In genomic region chr11:2891291-2891690, GRCh38 we compare ENCODE assay signal across 8 cellular contexts. TPM values are rescaled to one million over a fixed set of nuclear protein-coding genes. Genes with fewer than 3 reads are reported as not detected.
A peak's percentile ranks its signal among the peaks of the same experiment; 100 is the strongest.
DNase-seq lines count a peak whose midpoint lies in the region; ATAC-seq, FAIRE-seq and TF ChIP-seq lines count a peak whose summit lies in the region.

No MANE protein-coding gene starts in this region.

- H3K4me1 ChIP-seq in H1 (replicated peaks in 1 of 4; ENCODE audit: control insufficient read depth in 3 of 4, insufficient read depth in 4 of 4, low read length in 3 of 4) (peaks cover 0 to 29% (median 22%) of the 10 kb centered on the region in 4 experiments; a peak in 6 of 7 replicates), spleen (peaks cover 13 to 58% (median 41%) of the 10 kb centered on the region in 6 donors)

- no peak overlapping the region for H4K8ac ChIP-seq in H1 (ENCODE audit: extremely low read depth, insufficient read depth, low read length)

- H3K27ac Mint-ChIP-seq in activated CD4-positive, alpha-beta T cell treated with anti-CD3 and anti-CD28 coated beads for 36 hours, result no peak overlapping the region

- no peak overlapping the region for H2AK5ac ChIP-seq in H1 (ENCODE audit: low read depth, low read length)

- no peak overlapping the region for H3K9ac ChIP-seq in H1 (replicated peaks in 1 of 4; ENCODE audit: extremely low read depth in 1 of 4, low read depth in 3 of 4, low read length in 3 of 4)

- no peak overlapping the region for H2AFZ ChIP-seq in H1 (ENCODE audit: low read length)

- no peak overlapping the region; a peak in 1 of 4 replicates for H3K4me2 ChIP-seq in H1 (ENCODE audit: insufficient read depth in 1 of 2, low read depth in 2 of 2, low read length in 2 of 2)

- H3K36me3 Mint-ChIP-seq in activated CD4-positive, alpha-beta T cell treated with anti-CD3 and anti-CD28 coated beads for 36 hours (ENCODE audit: low read depth), result no peaks in the 10 kb centered on the region

- TF ChIP-seq POLR2A in H1 (IDR thresholded peaks at IDR 0.05; ENCODE audit: control extremely low read depth in 1 of 2, low read depth in 2 of 2, low read length in 2 of 2) (no peak), spleen (IDR thresholded peaks at IDR 0.05) (no peak)

- TF ChIP-seq EP300 in H1 (IDR thresholded peaks at IDR 0.05; ENCODE audit: borderline replicate concordance in 1 of 2, low read depth in 2 of 2, low read length in 2 of 2), result no peak

- no peak for ATAC-seq in activated CD4-positive, alpha-beta T cell treated with anti-CD3 and anti-CD28 coated beads for 36 hours

- in situ Hi-C loops in GM13976 (cut with MboI; ENCODE audit: low sequenced_read_pairs, unreplicated experiment) (loop anchor here (10.0 kb wide), 1 partner anchor 356 kb away; no protein-coding TSS in a partner anchor), brain microvascular endothelial cell (cut with HindIII; ENCODE audit: low pct_ligation_motif_present, low sequenced_read_pairs) (no loop called here)

- no peak overlapping the region for H4K5ac ChIP-seq in H1 (ENCODE audit: insufficient read length, low read depth, low read length)

- FAIRE-seq in H1 (lab: Jason Lieb, UNC), result no peak

- peak overlapping the region; percentile 92; the same call in 1 of the 2 replicates for H2BK15ac ChIP-seq in H1 (ENCODE audit: low read length)

- no peak overlapping the region for H3K4me3 ChIP-seq in H1 (ENCODE audit: extremely low read depth in 1 of 4, insufficient read depth in 2 of 4, low read depth in 3 of 4, low read length in 4 of 4)
- no peak overlapping the region for H3K4me3 ChIP-seq in spleen
- H3K4me3 ChIP-seq in brain microvascular endothelial cell (ENCODE audit: low read depth, low read length), result no peak overlapping the region

- peak overlapping the region; percentile 80; the same call in 1 of the 2 replicates for H2BK20ac ChIP-seq in H1 (ENCODE audit: low read length)

- no peaks in the 10 kb centered on the region for H3K9me3 Mint-ChIP-seq in activated CD4-positive, alpha-beta T cell treated with anti-CD3 and anti-CD28 coated beads for 36 hours (ENCODE audit: low read depth)

- H3K23me2 ChIP-seq in H1 (ENCODE audit: low read depth, low read length), result peaks cover 6% of the 10 kb centered on the region

- H3K27me3 ChIP-seq in H1 (replicated peaks in 1 of 4; ENCODE audit: control insufficient read depth in 3 of 4, extremely low read depth in 1 of 4, insufficient read depth in 3 of 4, low read length in 3 of 4) (peaks cover 0 to 35% (median 17%) of the 10 kb centered on the region in 4 experiments; a peak in 6 of 7 replicates), spleen (replicated peaks in 1 of 7) (peaks cover 0 to 5% (median 0%) of the 10 kb centered on the region in 7 donors), brain microvascular endothelial cell (replicated peaks) (no peaks in the 10 kb centered on the region)

- H2BK120ac ChIP-seq in H1 (replicated peaks; ENCODE audit: low read depth, low read length), result no peak overlapping the region

- H4K91ac ChIP-seq in H1 (replicated peaks; ENCODE audit: insufficient read length, low read length), result no peak overlapping the region

- TF ChIP-seq CTCF in H1 (IDR thresholded peaks at IDR 0.05; ENCODE audit: control extremely low read depth in 1 of 3, insufficient read depth in 1 of 3, low read depth in 1 of 3, low read length in 3 of 3) (peak in 2 of 3 experiments; percentile 40 to 51; a peak in 2 of 4 replicates), spleen (IDR thresholded peaks at IDR 0.05 in 8 of 11, conservative IDR thresholded peaks at IDR 0.05 in 3 of 11) (no peak), GM13976 (IDR thresholded peaks at IDR 0.05; ENCODE audit: borderline replicate concordance, control extremely low read depth, extremely low read depth, insufficient read depth, missing control alignments) (no peak), brain microvascular endothelial cell (IDR thresholded peaks at IDR 0.05; ENCODE audit: low read depth, low read length, missing control alignments) (no peak)

- no peaks in the 10 kb centered on the region for H3K79me2 ChIP-seq in H1 (ENCODE audit: control insufficient read depth in 1 of 2, insufficient read depth in 2 of 2, low read length in 2 of 2)

- peak overlapping the region; percentile 75 for H3K4me3 Mint-ChIP-seq in activated CD4-positive, alpha-beta T cell treated with anti-CD3 and anti-CD28 coated beads for 36 hours

- intact Hi-C loops in activated CD4-positive, alpha-beta T cell treated with anti-CD3 and anti-CD28 coated beads for 36 hours (cut with DNase I, micrococcal nuclease), result loop anchor here in 1 of 2 experiments (5.0 kb wide), 1 partner anchor 41 kb away; no protein-coding TSS in a partner anchor
- intact Hi-C loops in spleen (cut with DNase I; ENCODE audit: low total_unique reads), result loop anchor here (2.0 kb wide), 1 partner anchor 462 kb away; no protein-coding TSS in a partner anchor

- POLR2A ChIA-PET in activated CD4-positive, alpha-beta T cell treated with anti-CD3 and anti-CD28 coated beads for 36 hours (lab: Charles Lee), result no interaction called here
- POLR2A ChIA-PET in H1 (lab: Charles Lee; ENCODE audit: partially characterized antibody), result interaction anchor here (0.9 to 4.4 kb wide), 5 partner anchors 19 to 360 kb away, joined by 3 to 17 read pairs (median 4); partner anchors contain the start of gene PHLDA2

- H3K27ac ChIP-seq in H1 (ENCODE audit: low read depth, low read length), result no peak overlapping the region
- peak overlapping the region in 5 of 8 donors; percentile 67 to 89 (median 81) for H3K27ac ChIP-seq in spleen
- no peak overlapping the region for H3K27ac ChIP-seq in brain microvascular endothelial cell

- peak overlapping the region; percentile 87 for H3K18ac ChIP-seq in H1 (ENCODE audit: extremely low read depth, low read length)

- H2BK5ac ChIP-seq in H1 (ENCODE audit: low read depth, low read length), result peak overlapping the region; percentile 96; the same call in 1 of the 2 replicates

- no peak overlapping the region for H3K23ac ChIP-seq in H1 (ENCODE audit: insufficient read length)

- no peak overlapping the region for H3K56ac ChIP-seq in H1 (replicated peaks; ENCODE audit: insufficient read length, low read depth, low read length)

- H3K4me1 Mint-ChIP-seq in activated CD4-positive, alpha-beta T cell treated with anti-CD3 and anti-CD28 coated beads for 36 hours, result peaks cover 20% of the 10 kb centered on the region

- no peaks in the 10 kb centered on the region for H3K27me3 Mint-ChIP-seq in activated CD4-positive, alpha-beta T cell treated with anti-CD3 and anti-CD28 coated beads for 36 hours

- CTCF ChIA-PET in activated CD4-positive, alpha-beta T cell treated with anti-CD3 and anti-CD28 coated beads for 36 hours (lab: Charles Lee), result interaction anchor here (0.6 to 10.2 kb wide), 6 partner anchors 11 to 1298 kb away, joined by 3 to 255 read pairs (median 7); a partner anchor contains a TSS
- CTCF ChIA-PET in H1 (lab: Charles Lee; ENCODE audit: partially characterized antibody), result interaction anchor here (0.7 to 13.5 kb wide), 54 partner anchors 8 to 472 kb away, joined by 3 to 521 read pairs (median 4); partner anchors contain the start of gene PHLDA2

- no peak overlapping the region for H3K4ac ChIP-seq in H1 (replicated peaks; ENCODE audit: insufficient read length, low read depth, low read length)

- no peaks in the 10 kb centered on the region for H4K20me1 ChIP-seq in H1 (replicated peaks in 1 of 2; ENCODE audit: control insufficient read depth in 1 of 2, insufficient read depth in 2 of 2, low read length in 2 of 2)

- no peaks in the 10 kb centered on the region for H3K79me1 ChIP-seq in H1 (ENCODE audit: low read depth, low read length)

- peak in 1 of 2 experiments; percentile 24; a peak in 2 of 4 replicates for TF ChIP-seq RAD21 in H1 (IDR thresholded peaks at IDR 0.05 in 1 of 2, conservative IDR thresholded peaks at IDR 0.05 in 1 of 2; ENCODE audit: low read depth in 2 of 2, low read length in 2 of 2)

- H3K36me3 ChIP-seq in H1 (ENCODE audit: control insufficient read depth in 2 of 4, insufficient read depth in 4 of 4, low read length in 3 of 4) (no peaks in the 10 kb centered on the region), spleen (no peaks in the 10 kb centered on the region), brain microvascular endothelial cell (replicated peaks) (no peaks in the 10 kb centered on the region)

- peaks cover 0 to 4% of the 10 kb centered on the region in 2 experiments; a peak in 1 of 4 replicates for H3K9me3 ChIP-seq in H1 (ENCODE audit: insufficient read depth in 2 of 2, low read depth in 1 of 2, low read length in 1 of 2)
- no peaks in the 10 kb centered on the region for H3K9me3 ChIP-seq in spleen

- DNase-seq in activated CD4-positive, alpha-beta T cell treated with anti-CD3 and anti-CD28 coated beads for 36 hours, result no peak
- no peak for DNase-seq in activated CD4-positive, alpha-beta T cell treated with anti-CD3 and anti-CD28 coated beads, Interleukin-2, amount 50 U/mL, for 1 hour
- DNase-seq in NCI-H69 (lab: John Stamatoyannopoulos, UW), result peak; percentile 40
- DNase-seq in H1 (ENCODE audit: low read depth in 1 of 2, low spot score in 2 of 2), result peak in 1 of 2 experiments; percentile 69
- no peak for DNase-seq in spleen
- no peak for DNase-seq in GM13976 (ENCODE audit: low spot score)
- DNase-seq in NCI-H1105 (lab: John Stamatoyannopoulos, UW), result no peak
- DNase-seq in brain microvascular endothelial cell, result no peak

- H2BK12ac ChIP-seq in H1 (ENCODE audit: low read depth, low read length), result peak overlapping the region; percentile 92; the same call in 1 of the 2 replicates

- no peak overlapping the region for H3K14ac ChIP-seq in H1 (ENCODE audit: insufficient read length)

- 63% methylated on average over 4 of the region's 5 CpGs; no CpG with 5 or more reads in 1 of the 2 experiments for WGBS in H1 (ENCODE audit: extremely low coverage in 1 of 2, insufficient coverage in 1 of 2, insufficient read length in 1 of 2, insufficient replicate concordance in 2 of 2, low coverage in 1 of 2, low lambda C conversion rate in 2 of 2, missing lambda C conversion rate in 1 of 2), 2 experiments
- 21 to 48% (median 38%) methylated on average over 4 to 5 of the region's 5 CpGs for WGBS in spleen, 5 donors

RNA-seq across cellular contexts. Expression of gene CDKN1C, which starts 5.7 kb away (rescaled TPM):
- under 1 TPM; 0.21 to 0.53 TPM for total RNA-seq in activated CD4-positive, alpha-beta T cell treated with anti-CD3 and anti-CD28 coated beads for 36 hours
- total RNA-seq in H1 (2021; fragmentation: NEBNext Ultra II Directional; extraction: Animal tissue kit (Norgen Biotek cat#: 25700)), result 12.8 and 16.2 TPM in 2 replicates
- 14.1 and 21.8 TPM in 2 replicates for polyA plus RNA-seq in H1 (2011; rRNA removed)
- polyA plus RNA-seq in H1 (2011; cell fraction: cytosol; rRNA removed), result 13.5 TPM
- 19.1 TPM for polyA plus RNA-seq in H1 (2011; cell fraction: nucleus; rRNA removed)
- polyA plus RNA-seq in H1 (2012, experiment 1 of 2), result 5.5 to 12.0 TPM (median 10.3 TPM) in 4 replicates
- polyA plus RNA-seq in H1 (2012, experiment 2 of 2), result 12.8 TPM
- polyA plus RNA-seq in H1 (2013, experiment 1 of 2), result 12.8 TPM
- polyA plus RNA-seq in H1 (2013, experiment 2 of 2), result 10.8 TPM
- 1.7 and 2.9 TPM in 2 replicates for polyA minus RNA-seq in H1 (2011; rRNA and poly(A)+ RNA removed)
- polyA minus RNA-seq in H1 (2011; cell fraction: cytosol; rRNA and poly(A)+ RNA removed), result 16.9 TPM
- polyA minus RNA-seq in H1 (2011; cell fraction: nucleus; rRNA and poly(A)+ RNA removed), result 23.8 TPM
- 10 to 100 TPM in 6 of 7 donors, 1 to 10 TPM in 1; 7.8 to 40.4 (median 20.7) TPM for total RNA-seq in spleen
- polyA plus RNA-seq in spleen, result 10 to 100 TPM in 2 of 3 donors, 1 to 10 TPM in 1; 5.4 to 14.6 (median 11.7) TPM

RNA-seq across cellular contexts. Expression of gene PHLDA2, which starts 37.9 kb away (rescaled TPM):
- total RNA-seq in activated CD4-positive, alpha-beta T cell treated with anti-CD3 and anti-CD28 coated beads for 36 hours, result 1 to 10 TPM; 3.1 to 3.7 TPM
- 5.2 and 5.4 TPM in 2 replicates for total RNA-seq in H1 (2021; fragmentation: NEBNext Ultra II Directional; extraction: Animal tissue kit (Norgen Biotek cat#: 25700))
- polyA plus RNA-seq in H1 (2011; rRNA removed), result 7.6 and 11.6 TPM in 2 replicates
- polyA plus RNA-seq in H1 (2011; cell fraction: cytosol; rRNA removed), result 5.3 TPM
- 8.3 TPM for polyA plus RNA-seq in H1 (2011; cell fraction: nucleus; rRNA removed)
- polyA plus RNA-seq in H1 (2012, experiment 1 of 2), result 3.0 to 7.5 TPM (median 5.8 TPM) in 4 replicates
- polyA plus RNA-seq in H1 (2012, experiment 2 of 2), result 6.4 TPM
- 15.6 TPM for polyA plus RNA-seq in H1 (2013, experiment 1 of 2)
- polyA plus RNA-seq in H1 (2013, experiment 2 of 2), result 14.7 TPM
- polyA minus RNA-seq in H1 (2011; rRNA and poly(A)+ RNA removed), result 0.24 TPM in 1 of 2 replicates, not detected in the other
- polyA minus RNA-seq in H1 (2011; cell fraction: cytosol; rRNA and poly(A)+ RNA removed), result 3.5 TPM
- polyA minus RNA-seq in H1 (2011; cell fraction: nucleus; rRNA and poly(A)+ RNA removed), result 13.2 TPM
- 1 to 10 TPM in 6 of 7 donors, not detected in 1; 1.4 to 3.5 (median 1.7) TPM for total RNA-seq in spleen
- 1 to 10 TPM; 1.5 to 2.9 (median 2.5) TPM for polyA plus RNA-seq in spleen

Comparison
In these comparisons a context has a peak if more than half of its experiments do, and no peak if none do; other contexts are left out.
1. H3K27ac ChIP-seq: peak in spleen (5 of 8); none in H1 (single experiment) and brain microvascular endothelial cell (single experiment).
2. CTCF ChIP-seq: peak in H1 (2 of 3); none in spleen (0 of 11), GM13976 (single experiment) and brain microvascular endothelial cell (single experiment).